14 cellular contexts compared by ENCODE assay signal in the genomic region with DNA sequence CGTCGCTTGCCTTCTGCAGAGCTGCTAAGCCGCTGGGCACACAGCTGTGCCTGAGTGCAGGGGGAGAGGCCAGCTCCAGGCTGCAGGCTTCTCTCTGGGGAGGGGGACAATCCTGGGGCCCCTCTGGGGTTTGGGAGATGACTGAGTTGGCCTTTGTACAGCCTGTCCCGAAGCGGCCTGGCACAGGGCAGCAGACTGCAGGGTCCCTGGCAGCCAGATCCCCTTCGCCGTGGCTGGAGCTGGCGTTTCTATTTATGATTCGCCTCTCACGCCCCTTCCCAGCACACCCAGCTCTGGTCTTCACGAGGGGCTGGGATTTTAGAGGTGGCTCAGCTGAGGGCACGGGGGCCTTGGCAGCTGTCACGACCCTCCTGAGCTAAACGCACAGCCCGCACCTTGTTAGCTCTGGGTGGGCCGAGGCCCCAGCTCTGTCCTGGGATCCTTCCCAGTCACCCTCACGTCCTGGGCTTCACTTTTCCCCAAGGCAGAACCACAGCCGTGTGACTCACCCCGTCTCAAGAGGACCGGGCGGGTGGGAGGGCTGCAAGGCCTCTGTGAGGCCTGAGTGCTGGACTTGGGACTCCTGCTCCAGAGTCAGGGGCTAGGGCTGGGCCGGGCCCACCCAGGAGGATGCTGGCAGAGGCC. TPM values are rescaled to one million over a fixed set of nuclear protein-coding genes. Genes with fewer than 3 reads are reported as not detected.
DNase-seq lines count a peak whose midpoint lies in the region; ATAC-seq, FAIRE-seq and TF ChIP-seq lines count a peak whose summit lies in the region.
"Had no signal": no experiment of that assay in that cellular context is flagged by ENCODE, and none has a peak within 500 bp of the region (broad histone marks: within the 10 kb centered on the region; RNA-seq: fewer than 3 reads in every experiment).

No MANE protein-coding gene starts in this region.

- no peak overlapping the region for H3K4me3 ChIP-seq in colonic mucosa

- no peaks in the 10 kb centered on the region for H3K27me3 ChIP-seq in colonic mucosa

- no peak for TF ChIP-seq CTCF in colonic mucosa (IDR thresholded peaks at IDR 0.05)
- TF ChIP-seq CTCF in GM10266 (IDR thresholded peaks at IDR 0.05; ENCODE audit: control insufficient read depth, insufficient read depth, low read depth, missing control alignments), result no peak

- FAIRE-seq in urothelium cell line (lab: Jason Lieb, UNC), result no peak
- FAIRE-seq: GM12891 had no signal

- peak overlapping the region; percentile 12 for H3K27ac ChIP-seq in colonic mucosa

- no peak for ATAC-seq in stimulated activated naive CD8-positive, alpha-beta T cell treated with anti-CD3 and anti-CD28 coated beads, Interleukin-15, Interleukin-2, amounts not matched to agents 100 U/mL and 50 U/mL, for 24 hours
- ATAC-seq: naive thymus-derived CD8-positive, alpha-beta T cell had no signal

- H3K9ac ChIP-seq in colonic mucosa (ENCODE audit: low read depth in 2 of 2, low read length in 2 of 2), result no peak overlapping the region

- DNase-seq in M059J (ENCODE audit: low read depth), result peak; percentile 85
- DNase-seq in colonic mucosa, result no peak
- peak; percentile 66 for DNase-seq in iris pigment epithelial cell (ENCODE audit: low read depth)
- peak; percentile 33 for DNase-seq in urothelium cell line (ENCODE audit: low spot score)
- no peak for DNase-seq in stimulated activated naive CD8-positive, alpha-beta T cell treated with anti-CD3 and anti-CD28 coated beads, Interleukin-15, Interleukin-2, amounts not matched to agents 100 U/mL and 50 U/mL, for 24 hours
- DNase-seq in SK-N-DZ (ENCODE audit: low spot score), result no peak
- DNase-seq in NCI-H526 treated with DMSO at 0.1 percent for 48 hours (lab: John Stamatoyannopoulos, UW), result no peak
- no peak for DNase-seq in GM10266 (ENCODE audit: extremely low spot score)
- DNase-seq: activated CD4-positive, alpha-beta memory T cell treated with anti-CD3 and anti-CD28 coated beads for 36 hours; effector CD4-positive, alpha-beta T cell; naive thymus-derived CD8-positive, alpha-beta T cell; NCI-H524; stimulated activated CD4-positive, alpha-beta T cell treated with anti-CD3 and anti-CD28 coated beads, Interleukin-15, amount 100 ng/mL, for 24 hours had no signal

- intact Hi-C loops in colonic mucosa (cut with DNase I), result no loop called here

- H3K9me3 ChIP-seq in colonic mucosa, result no peaks in the 10 kb centered on the region

- H3K4me1 ChIP-seq in colonic mucosa, result peaks cover 19% of the 10 kb centered on the region

- no peaks in the 10 kb centered on the region for H3K36me3 ChIP-seq in colonic mucosa

RNA-seq across cellular contexts. Expression of gene OSBPL5, which starts 18.4 kb away (rescaled TPM):
- 3.6 and 5.0 TPM in 2 replicates for total RNA-seq in M059J (2014; rRNA removed; shearing (Covaris generic))
- 10 to 100 TPM; 34.0 to 69.5 TPM for total RNA-seq in colonic mucosa
- polyA plus RNA-seq in SK-N-DZ (2014; cell fraction: cytosol; rRNA removed), result 8.8 and 13.4 TPM in 2 replicates
- 54.1 and 79.0 TPM in 2 replicates for polyA plus RNA-seq in SK-N-DZ (2014; cell fraction: nucleus; rRNA removed)

Comparison
In these comparisons a context has a peak if more than half of its experiments do, and no peak if none do; other contexts are left out.
1. DNase-seq: peak in M059J (single experiment), iris pigment epithelial cell (single experiment) and urothelium cell line (single experiment); none in colonic mucosa (single experiment), stimulated activated naive CD8-positive, alpha-beta T cell treated with anti-CD3 and anti-CD28 coated beads, Interleukin-15, Interleukin-2, amounts not matched to agents 100 U/mL and 50 U/mL, for 24 hours (single experiment), SK-N-DZ (single experiment), NCI-H526 treated with DMSO at 0.1 percent for 48 hours (single experiment) and GM10266 (single experiment).